8 cellular contexts compared by ENCODE assay signal in genomic region chrX:48957477-48957826, GRCh38. TPM values are rescaled to one million over a fixed set of nuclear protein-coding genes. Genes with fewer than 3 reads are reported as not detected.
DNase-seq lines count a peak whose midpoint lies in the region; ATAC-seq and TF ChIP-seq lines count a peak whose summit lies in the region.

TSS of gene OTUD5 (minus strand) at chrX:48957607. CDS start at chrX:48957570, 37 bp downstream.

- peaks cover 2% of the 10 kb centered on the region for H3K36me3 Mint-ChIP-seq in mesothelial cell of epicardium

- peak; percentile 36 for ATAC-seq in HG02588 (IDR thresholded peaks at IDR 0.05; ENCODE audit: unreplicated experiment)

- DNase-seq in GM13977 (ENCODE audit: low spot score) (peak; percentile 87), NCI-H2107 (lab: John Stamatoyannopoulos, UW) (peak; percentile 76), mesothelial cell of epicardium (ENCODE audit: low spot score in 2 of 2, unreplicated experiment in 2 of 2) (no peak), MV-4-11 (lab: John Stamatoyannopoulos, UW) (no peak)
- peak; percentile 52 to 54 for DNase-seq in activated CD4-positive, alpha-beta T cell treated with anti-CD3 and anti-CD28 coated beads, Interleukin-2, amount 50 U/mL, for 24 hours (ENCODE audit: low read depth in 1 of 2, low spot score in 1 of 2)
- peak; percentile 71 for DNase-seq in effector CD8-positive, alpha-beta T cell (lab: John Stamatoyannopoulos, UW)
- DNase-seq in stimulated activated CD8-positive, alpha-beta memory T cell treated with anti-CD3 and anti-CD28 coated beads, Interleukin-4, amount 100 ng/mL, for 1 hour (ENCODE audit: low read depth in 2 of 2, low spot score in 1 of 2): peak; percentile 54 to 61

- no peaks in the 10 kb centered on the region for H3K27me3 Mint-ChIP-seq in mesothelial cell of epicardium (ENCODE audit: low read depth)

- in situ Hi-C loops in GM13977 (cut with MboI; ENCODE audit: low pct_unique_long_range_greater_than_20kb, low sequenced_read_pairs, unreplicated experiment): no loop called here

- peaks cover 10% of the 10 kb centered on the region for H3K9me3 Mint-ChIP-seq in mesothelial cell of epicardium

- peak within 1 kb of the TSS; percentile 100 for H3K4me3 Mint-ChIP-seq in mesothelial cell of epicardium

- peak within 1 kb of the TSS; percentile 100 for H3K27ac Mint-ChIP-seq in mesothelial cell of epicardium

- no peak for TF ChIP-seq CTCF in GM13977 (IDR thresholded peaks at IDR 0.05; ENCODE audit: extremely low read depth, insufficient read depth, missing control alignments)
- TF ChIP-seq CTCF in mesothelial cell of epicardium (IDR thresholded peaks at IDR 0.05; ENCODE audit: unreplicated experiment): no peak

- H3K4me1 Mint-ChIP-seq in mesothelial cell of epicardium: peaks cover 30% of the 10 kb centered on the region

RNA-seq across cellular contexts. Expression of gene OTUD5, which starts in this region (rescaled TPM):
- 64.4 to 66.0 TPM (median 64.5 TPM) in 3 replicates for total RNA-seq in mesothelial cell of epicardium

Comparison
In these comparisons a context has a peak if more than half of its experiments do, and no peak if none do; other contexts are left out.
1. DNase-seq: peak in GM13977 (single experiment), NCI-H2107 (single experiment), activated CD4-positive, alpha-beta T cell treated with anti-CD3 and anti-CD28 coated beads, Interleukin-2, amount 50 U/mL, for 24 hours (2 of 2), effector CD8-positive, alpha-beta T cell (single experiment) and stimulated activated CD8-positive, alpha-beta memory T cell treated with anti-CD3 and anti-CD28 coated beads, Interleukin-4, amount 100 ng/mL, for 1 hour (2 of 2); none in mesothelial cell of epicardium (0 of 2) and MV-4-11 (single experiment).